3 cellular contexts compared by ENCODE assay signal in genomic region chr7:159281573-159281972, GRCh38.
"Had no signal": no experiment of that assay in that cellular context is flagged by ENCODE, and none has a peak within 500 bp of the region (broad histone marks: within the 10 kb centered on the region; RNA-seq: fewer than 3 reads in every experiment).

No MANE protein-coding gene starts in this region.

- ATAC-seq: GM12878 had no signal

- H3K4me3 ChIP-seq: GM12878 had no signal

- DNase-seq: GDM1, GF-D8 had no signal
